17 cellular contexts compared by ENCODE assay signal in the genomic region with DNA sequence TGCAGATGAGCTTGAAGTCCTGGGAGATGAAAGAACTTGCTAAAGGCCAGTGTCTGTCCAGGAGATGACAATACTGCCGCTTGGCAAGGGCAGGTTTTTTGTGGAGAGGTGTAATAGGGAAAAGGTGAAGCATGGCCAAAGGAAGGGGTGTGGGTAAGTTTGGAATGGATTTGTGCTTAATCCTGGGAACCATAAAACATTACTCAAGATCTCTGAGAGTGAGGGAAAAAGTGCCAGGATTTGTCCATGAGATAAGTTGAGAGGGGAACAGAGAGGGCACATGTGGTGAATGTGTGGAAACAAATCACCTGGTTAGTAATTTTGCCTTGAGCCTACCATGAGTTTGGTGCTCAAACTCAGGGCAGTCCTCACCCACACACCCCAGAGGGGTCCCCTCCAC.
A peak's percentile ranks its signal among the peaks of the same experiment; 100 is the strongest.
DNase-seq lines count a peak whose midpoint lies in the region; ATAC-seq and TF ChIP-seq lines count a peak whose summit lies in the region.
"Had no signal": no experiment of that assay in that cellular context is flagged by ENCODE, and none has a peak within 500 bp of the region (broad histone marks: within the 10 kb centered on the region; RNA-seq: fewer than 3 reads in every experiment).

No MANE protein-coding gene starts in this region.

- TF ChIP-seq EP300 in SK-N-SH (IDR thresholded peaks at IDR 0.05; ENCODE audit: borderline replicate concordance in 1 of 2, low read depth in 1 of 2, low read length in 1 of 2) = no peak
- no peak for TF ChIP-seq EP300 in transverse colon (IDR thresholded peaks at IDR 0.05; ENCODE audit: low read depth)
- no peak for TF ChIP-seq EP300 in ovary (IDR thresholded peaks at IDR 0.05)

- no peak overlapping the region for H3K4me3 ChIP-seq in SK-N-SH (ENCODE audit: low read depth in 2 of 2, low read length in 1 of 2)
- no peak overlapping the region for H3K4me3 ChIP-seq in fibroblast of villous mesenchyme (ENCODE audit: low read depth, low read length)
- H3K4me3 ChIP-seq in transverse colon = no peak overlapping the region
- H3K4me3 ChIP-seq in ovary = no peak overlapping the region

- 91% methylated on average over 1 of the region's 1 CpG for WGBS in SK-N-SH (ENCODE audit: low lambda C conversion rate)
- 75 to 87% methylated on average over 1 of the region's 1 CpG for WGBS in transverse colon (ENCODE audit: low coverage in 1 of 2), 2 donors
- WGBS in ovary, 3 donors = 95 to 100% (median 95%) methylated on average over 1 of the region's 1 CpG

- no peak for TF ChIP-seq RAD21 in SK-N-SH (IDR thresholded peaks at IDR 0.05; ENCODE audit: low read length)

- POLR2A ChIA-PET in SK-N-SH (lab: Yijun Ruan, JAX) = no interaction called here

- TF ChIP-seq POLR2A in transverse colon (IDR thresholded peaks at IDR 0.05) = no peak
- no peak for TF ChIP-seq POLR2A in ovary (IDR thresholded peaks at IDR 0.05)

- peaks cover 6% of the 10 kb centered on the region for H3K9me3 Mint-ChIP-seq in osteocyte (ENCODE audit: unreplicated experiment)
- H3K9me3 Mint-ChIP-seq in activated T-cell treated with anti-CD3 and anti-CD28 coated beads, Interleukin-2, amount 50 U/mL, for 4 hours = no peaks in the 10 kb centered on the region
- H3K9me3 Mint-ChIP-seq: natural killer cell treated with Interleukin-12 subunit alpha and Interleukin-12 subunit beta and Interleukin-15 and Interleukin-18, amount 100 ng/mL, for 72 hours had no signal

- TF ChIP-seq CTCF in SK-N-SH (IDR thresholded peaks at IDR 0.05) (no peak), fibroblast of villous mesenchyme (IDR thresholded peaks at IDR 0.05; ENCODE audit: insufficient read depth, low read depth, low read length) (no peak), osteocyte (IDR thresholded peaks at IDR 0.05) (no peak), transverse colon (IDR thresholded peaks at IDR 0.05) (no peak), ovary (IDR thresholded peaks at IDR 0.05) (no peak)

- H3K36me3 Mint-ChIP-seq in osteocyte (ENCODE audit: unreplicated experiment) = no peaks in the 10 kb centered on the region
- no peaks in the 10 kb centered on the region for H3K36me3 Mint-ChIP-seq in activated T-cell treated with anti-CD3 and anti-CD28 coated beads, Interleukin-2, amount 50 U/mL, for 4 hours (ENCODE audit: insufficient read depth)
- H3K36me3 Mint-ChIP-seq: natural killer cell treated with Interleukin-12 subunit alpha and Interleukin-12 subunit beta and Interleukin-15 and Interleukin-18, amount 100 ng/mL, for 72 hours; stimulated activated naive B cell treated with anti-CD40 and anti-IgM and Interleukin-4, amounts not matched to agents 10 μg/mL and 1 μg/mL and 100 μg/mL, for 72 hours had no signal

- H3K4me1 ChIP-seq in SK-N-SH (ENCODE audit: control insufficient read depth in 1 of 2, insufficient read depth in 2 of 2, low read depth in 1 of 2, low read length in 1 of 2) (peaks cover 0 to 59% of the 10 kb centered on the region in 2 experiments; a peak in 3 of 4 replicates), transverse colon (peaks cover 4 to 25% (median 12%) of the 10 kb centered on the region in 4 donors), ovary (ENCODE audit: insufficient read depth) (peaks cover 5% of the 10 kb centered on the region)

- H3K79me2 ChIP-seq in SK-N-SH (ENCODE audit: insufficient read depth) = no peaks in the 10 kb centered on the region

- H3K4me2 ChIP-seq in SK-N-SH = no peak overlapping the region; the same call in 1 of the 2 replicates

- ATAC-seq in SK-N-SH treated with all-trans-retinoic acid at 6 μM for 48 hours = no peak
- no peak for ATAC-seq in activated T-cell treated with anti-CD3 and anti-CD28 coated beads, Interleukin-2, amount 50 U/mL, for 4 hours
- no peak for ATAC-seq in GM18858 (IDR thresholded peaks at IDR 0.05; ENCODE audit: unreplicated experiment)
- ATAC-seq: stimulated activated naive B cell treated with anti-CD40 and anti-IgM and Interleukin-4, amounts not matched to agents 10 μg/mL and 1 μg/mL and 100 μg/mL, for 72 hours had no signal

- peak overlapping the region; percentile 78 for H3K27ac Mint-ChIP-seq in osteocyte (ENCODE audit: unreplicated experiment)
- H3K27ac Mint-ChIP-seq: B cell; stimulated activated naive B cell treated with anti-CD40 and anti-IgM and Interleukin-4, amounts not matched to agents 10 μg/mL and 1 μg/mL and 100 μg/mL, for 72 hours had no signal

- intact Hi-C loops in transverse colon (cut with DNase I; ENCODE audit: low total_unique reads) = no loop called here
- intact Hi-C loops in ovary (cut with DNase I) = no loop called here

- CTCF ChIA-PET in SK-N-SH (lab: Yijun Ruan, JAX) = interaction anchor here (0.9 kb wide), 1 partner anchor 11 kb away, joined by 3 read pairs; no protein-coding TSS in a partner anchor

- H3K36me3 ChIP-seq in SK-N-SH (replicated peaks in 1 of 2; ENCODE audit: control insufficient read depth in 1 of 2, insufficient read depth in 2 of 2, low read length in 1 of 2) (no peaks in the 10 kb centered on the region), transverse colon (no peaks in the 10 kb centered on the region), ovary (no peaks in the 10 kb centered on the region)

- H2AFZ ChIP-seq in SK-N-SH (ENCODE audit: low read depth) = peak overlapping the region; percentile 30; the same call in 1 of the 2 replicates

- H3K9ac ChIP-seq in SK-N-SH = no peak overlapping the region

- H3F3A ChIP-seq in SK-N-SH (replicated peaks; ENCODE audit: insufficient read depth) = peaks cover 31% of the 10 kb centered on the region

- H3K27ac ChIP-seq in SK-N-SH (ENCODE audit: low read depth in 2 of 2, low read length in 1 of 2) = peak overlapping the region in 1 of 2 experiments; percentile 43; a peak in 2 of 4 replicates
- H3K27ac ChIP-seq in transverse colon = peak overlapping the region; percentile 34 to 71 (median 52)
- H3K27ac ChIP-seq in ovary = no peak overlapping the region
- H3K27ac ChIP-seq: 22Rv1 had no signal

- H3K9me3 ChIP-seq in SK-N-SH (no peaks in the 10 kb centered on the region), transverse colon (no peaks in the 10 kb centered on the region), ovary (no peaks in the 10 kb centered on the region)

- H3K4me1 Mint-ChIP-seq in osteocyte (ENCODE audit: unreplicated experiment) = peaks cover 57% of the 10 kb centered on the region
- H3K4me1 Mint-ChIP-seq in activated T-cell treated with anti-CD3 and anti-CD28 coated beads, Interleukin-2, amount 50 U/mL, for 4 hours (ENCODE audit: low read depth) = peaks cover 14% of the 10 kb centered on the region
- H3K4me1 Mint-ChIP-seq: B cell had no signal

- H3K27me3 Mint-ChIP-seq in osteocyte (ENCODE audit: unreplicated experiment) = no peaks in the 10 kb centered on the region
- H3K27me3 Mint-ChIP-seq in activated T-cell treated with anti-CD3 and anti-CD28 coated beads, Interleukin-2, amount 50 U/mL, for 4 hours (ENCODE audit: low read depth) = no peaks in the 10 kb centered on the region
- H3K27me3 Mint-ChIP-seq: B cell had no signal

- no peak overlapping the region for H3K4me3 Mint-ChIP-seq in osteocyte (ENCODE audit: unreplicated experiment)
- no peak overlapping the region for H3K4me3 Mint-ChIP-seq in activated T-cell treated with anti-CD3 and anti-CD28 coated beads, Interleukin-2, amount 50 U/mL, for 4 hours
- H3K4me3 Mint-ChIP-seq: B cell; stimulated activated naive B cell treated with anti-CD40 and anti-IgM and Interleukin-4, amounts not matched to agents 10 μg/mL and 1 μg/mL and 100 μg/mL, for 72 hours had no signal

- no peaks in the 10 kb centered on the region for H3K9me2 ChIP-seq in SK-N-SH

- no peak for DNase-seq in SK-N-SH
- peak; percentile 77 for DNase-seq in fibroblast of villous mesenchyme (ENCODE audit: low read depth)
- DNase-seq in osteocyte (ENCODE audit: extremely low spot score, unreplicated experiment) = no peak
- DNase-seq in transverse colon = no peak
- DNase-seq in activated T-cell treated with anti-CD3 and anti-CD28 coated beads, Interleukin-2, amount 50 U/mL, for 4 hours = no peak
- DNase-seq in ovary = no peak
- DNase-seq: activated CD8-positive, alpha-beta memory T cell treated with anti-CD3 and anti-CD28 coated beads, Interleukin-2, amount 50 U/mL, for 48 hours; activated gamma-delta T cell; central memory CD4-positive, alpha-beta T cell; NCI-H1092 treated with DMSO at 0.1 percent for 48 hours; NCI-H2029 treated with DMSO at 0.1 percent for 48 hours; stimulated activated naive B cell treated with anti-CD40 and anti-IgM and Interleukin-4, amounts not matched to agents 10 μg/mL and 1 μg/mL and 100 μg/mL, for 72 hours had no signal

- in situ Hi-C loops in transverse colon (cut with MboI; ENCODE audit: low pct_ligation_motif_present in 1 of 4, low pct_unique_long_range_greater_than_20kb in 1 of 4, low sequenced_read_pairs in 3 of 4) = no loop called here

- H4K20me1 ChIP-seq in SK-N-SH (ENCODE audit: insufficient read depth) = no peaks in the 10 kb centered on the region

- no peaks in the 10 kb centered on the region for H3K27me3 ChIP-seq in SK-N-SH (ENCODE audit: insufficient read depth)
- H3K27me3 ChIP-seq in transverse colon = no peaks in the 10 kb centered on the region
- H3K27me3 ChIP-seq in ovary = no peaks in the 10 kb centered on the region

TF ChIP-seq in SK-N-SH, 30 proteins besides CTCF, POLR2A, EP300 and RAD21 (continues in another document):
- TF ChIP-seq, protein P1, sequence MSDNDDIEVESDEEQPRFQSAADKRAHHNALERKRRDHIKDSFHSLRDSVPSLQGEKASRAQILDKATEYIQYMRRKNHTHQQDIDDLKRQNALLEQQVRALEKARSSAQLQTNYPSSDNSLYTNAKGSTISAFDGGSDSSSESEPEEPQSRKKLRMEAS (IDR thresholded peaks at IDR 0.05; ENCODE audit: low read depth) = no peak
- TF ChIP-seq RCOR1 (IDR thresholded peaks at IDR 0.05; ENCODE audit: low read length) (no peak), MEF2A (IDR thresholded peaks at IDR 0.05; ENCODE audit: borderline replicate concordance, low read depth) (no peak), SIN3A (IDR thresholded peaks at IDR 0.05; ENCODE audit: borderline replicate concordance, low read depth, low read length) (no peak), FOXM1 (IDR thresholded peaks at IDR 0.05; ENCODE audit: low read depth) (no peak)

Comparison
In these comparisons a context has a peak if more than half of its experiments do, and no peak if none do; other contexts are left out.
1. H3K27ac ChIP-seq: peak in transverse colon (4 of 4); none in ovary (0 of 2).